In the genomic region with DNA sequence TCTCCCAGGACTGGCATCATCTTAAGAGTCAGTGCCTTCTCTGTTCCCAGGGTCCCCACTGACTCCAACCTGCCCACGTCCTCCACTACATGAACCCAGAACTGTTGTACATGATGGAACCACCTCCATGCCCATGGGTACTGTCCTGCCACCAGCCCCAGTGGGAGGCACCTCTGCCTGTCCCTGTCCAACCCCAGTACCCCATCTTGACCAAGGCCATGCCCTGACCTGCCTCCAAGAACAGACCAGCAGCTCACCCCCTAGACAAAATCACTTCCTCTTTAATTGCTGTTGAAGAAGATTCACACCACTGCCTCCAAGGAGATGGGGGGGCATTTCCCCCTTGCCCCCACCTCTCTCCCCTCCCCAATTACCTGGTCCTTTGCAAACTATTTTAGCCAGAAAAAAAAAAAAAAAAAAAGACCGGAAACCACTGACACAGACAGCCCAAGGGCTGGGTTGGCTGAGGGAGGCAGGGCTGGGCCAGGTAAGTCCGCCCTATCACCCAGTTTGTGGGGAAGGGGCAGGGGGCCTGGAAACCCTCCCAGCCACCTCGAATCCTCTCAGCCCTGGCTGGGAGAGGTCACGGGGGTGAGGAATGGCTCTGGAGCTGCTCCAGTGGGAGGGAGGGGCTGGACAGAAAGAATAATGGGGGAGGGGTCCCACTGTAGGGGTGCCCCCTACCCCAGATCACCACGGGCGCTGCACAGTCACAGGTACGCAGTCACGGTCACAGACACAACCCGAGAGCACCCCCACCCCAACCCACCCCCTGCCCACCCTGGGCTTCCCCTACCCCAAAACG, we compare ENCODE assay signal across 1 cellular context.
TF ChIP-seq lines count a peak whose summit lies in the region.

No MANE protein-coding gene starts in this region.

TF ChIP-seq in HepG2, 621 proteins besides CTCF, POLR2A, EP300 and RAD21:
- TF ChIP-seq TCF12 (IDR thresholded peaks at IDR 0.05), result no peak
- TF ChIP-seq TCF12 (CRISPR knock-in tag; IDR thresholded peaks at IDR 0.05), result no peak
- peak; percentile 7 for TF ChIP-seq AGO1 (IDR thresholded peaks at IDR 0.05; ENCODE audit: low read depth, low read length, poor library complexity, severe bottlenecking)
